Comparison of ENCODE assay signal across 7 cellular contexts in the genomic region with DNA sequence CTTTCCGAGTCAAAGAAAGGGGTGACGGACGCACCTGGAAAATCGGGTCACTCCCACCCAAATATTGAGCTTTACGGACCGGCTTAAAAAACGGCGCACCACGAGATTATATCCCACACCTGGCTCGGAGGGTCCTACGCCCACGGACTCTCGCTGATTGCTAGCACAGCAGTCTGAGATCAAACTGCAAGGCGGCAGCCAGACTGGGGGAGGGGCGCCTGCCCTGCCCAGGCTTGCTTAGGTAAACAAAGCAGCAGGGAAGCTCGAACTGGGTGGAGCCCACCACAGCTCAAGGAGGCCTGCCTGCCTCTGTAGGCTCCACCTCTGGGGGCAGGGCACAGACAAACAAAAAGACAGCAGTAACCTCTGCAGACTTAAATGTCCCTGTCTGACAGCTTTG.
DNase-seq lines count a peak whose midpoint lies in the region; ATAC-seq and TF ChIP-seq lines count a peak whose summit lies in the region.
"Not testable (repeated sequence)": the region's sequence is repeated elsewhere in the genome, so short reads cannot be mapped to it uniquely, and the experiment has no call there.

No MANE protein-coding gene starts in this region.

- H3K36me3 ChIP-seq in Caco-2 (ENCODE audit: control insufficient read depth, insufficient read depth, low read length); H7 (replicated peaks; ENCODE audit: control insufficient read depth, insufficient read depth, low read length): not testable (repeated sequence)

- POLR2A ChIA-PET in Caco-2 (lab: Charles Lee); WTC11 (lab: Charles Lee): not testable (repeated sequence)

- not testable (repeated sequence) for TF ChIP-seq CTCF in Caco-2 (IDR thresholded peaks at IDR 0.05; ENCODE audit: insufficient read depth in 1 of 2, low read depth in 1 of 2, low read length in 1 of 2, severe bottlenecking in 1 of 2, unreplicated experiment in 1 of 2); WTC11 (IDR thresholded peaks at IDR 0.05)

- peak in 1 of 2 experiments; percentile 35 for DNase-seq in Caco-2
- peak; percentile 68 for DNase-seq in ELF-1 (ENCODE audit: low read depth, low spot score)
- DNase-seq in H7 = not testable (repeated sequence)
- DNase-seq in NCI-H146 (lab: John Stamatoyannopoulos, UW) = peak; percentile 74
- peak; percentile 13 for DNase-seq in NCI-H526 treated with DMSO at 0.1 percent for 48 hours (lab: John Stamatoyannopoulos, UW)
- DNase-seq in WTC11 (ENCODE audit: low spot score) = peak; percentile 79
- DNase-seq in iPS DF 4.7 (ENCODE audit: extremely low read depth, low spot score) = peak; percentile 2

- not testable (repeated sequence) for H3K27me3 Mint-ChIP-seq in Caco-2 (ENCODE audit: insufficient read depth, unreplicated experiment); WTC11 (ENCODE audit: low read depth)

- H3K4me1 Mint-ChIP-seq in Caco-2 (ENCODE audit: low read depth, unreplicated experiment) = not testable (repeated sequence)
- H3K4me1 Mint-ChIP-seq in WTC11 = peaks cover 10% of the 10 kb centered on the region

- not testable (repeated sequence) for H3K9me3 Mint-ChIP-seq in Caco-2 (ENCODE audit: unreplicated experiment); WTC11

- H3K4me1 ChIP-seq in Caco-2 = not testable (repeated sequence)

- H3K27ac Mint-ChIP-seq in Caco-2 (ENCODE audit: unreplicated experiment); WTC11: not testable (repeated sequence)

- CTCF ChIA-PET in Caco-2 (lab: Charles Lee); WTC11 (lab: Charles Lee): not testable (repeated sequence)

- not testable (repeated sequence) for H3K36me3 Mint-ChIP-seq in Caco-2 (ENCODE audit: insufficient read depth, unreplicated experiment); WTC11

- not testable (repeated sequence) for ATAC-seq in WTC11

- not testable (repeated sequence) for H3K9me3 ChIP-seq in Caco-2

- H3K27me3 ChIP-seq in Caco-2 (replicated peaks; ENCODE audit: control insufficient read depth, insufficient read depth, low read length); H7 (ENCODE audit: control insufficient read depth, insufficient read depth, low read length): not testable (repeated sequence)

- peak overlapping the region; percentile 8 for H3K4me3 Mint-ChIP-seq in Caco-2 (ENCODE audit: unreplicated experiment)
- peak overlapping the region; percentile 51 for H3K4me3 Mint-ChIP-seq in WTC11

- H3K4me3 ChIP-seq in Caco-2 (ENCODE audit: low read depth, low read length) = not testable (repeated sequence)
- H3K4me3 ChIP-seq in H7 (ENCODE audit: insufficient read depth, low read depth, low read length) = peak overlapping the region; percentile 8; the same call in 1 of the 2 replicates

- intact Hi-C loops in Caco-2 (cut with micrococcal nuclease; ENCODE audit: unreplicated experiment) = not testable (repeated sequence)

- BruUV-seq in Caco-2 (replicated peaks; lab: Mats Ljungman, UMichigan) = not testable (repeated sequence)

TF ChIP-seq in WTC11, 78 proteins besides CTCF, POLR2A, EP300 and RAD21:
- TF ChIP-seq FOXK1 (CRISPR knock-in tag; IDR thresholded peaks at IDR 0.05) = peak; percentile 55; the same call in 1 of the 2 replicates
- peak; percentile 86; the same call in 1 of the 2 replicates for TF ChIP-seq ZNF281 (CRISPR knock-in tag; IDR thresholded peaks at IDR 0.05)
